ENCODE assay signal across 8 cellular contexts in genomic region chr10:102919992-102920736, GRCh38. TPM values are rescaled to one million over a fixed set of nuclear protein-coding genes. Genes with fewer than 3 reads are reported as not detected.
DNase-seq lines count a peak whose midpoint lies in the region; ATAC-seq and TF ChIP-seq lines count a peak whose summit lies in the region.

No MANE protein-coding gene starts in this region.

- no peak overlapping the region for H3K27ac ChIP-seq in SJSA1

- H3K4me1 ChIP-seq in SJSA1 (replicated peaks) = peaks cover 40% of the 10 kb centered on the region

- H3K4me3 ChIP-seq in GM06990 (replicated peaks; ENCODE audit: low read depth, low read length) (peak overlapping the region; percentile 89), SJSA1 (peak overlapping the region; percentile 79), fibroblast of mammary gland (ENCODE audit: control insufficient read depth, low read depth, low read length) (peak overlapping the region; percentile 19), retinal pigment epithelial cell (ENCODE audit: low read length) (peak overlapping the region; percentile 93)

- DNase-seq in GM06990 (ENCODE audit: extremely low read depth, insufficient read length) (no peak), SJSA1 (ENCODE audit: low read depth in 1 of 2, low spot score in 2 of 2) (no peak), fibroblast of mammary gland (ENCODE audit: low read depth) (no peak), retinal pigment epithelial cell (ENCODE audit: low read depth) (no peak)
- no peak for DNase-seq in stimulated activated CD4-positive, alpha-beta T cell treated with anti-CD3 and anti-CD28 coated beads, Interleukin-4, amount 100 ng/mL, for 1 hour

- ATAC-seq in GM21717 (IDR thresholded peaks at IDR 0.05; ENCODE audit: unreplicated experiment) = no peak
- no peak for ATAC-seq in GM21423 (IDR thresholded peaks at IDR 0.05; ENCODE audit: unreplicated experiment)
- no peak for ATAC-seq in GM18907 (IDR thresholded peaks at IDR 0.05; ENCODE audit: unreplicated experiment)

- H3K9me3 ChIP-seq in SJSA1 (replicated peaks) = no peaks in the 10 kb centered on the region

- no peaks in the 10 kb centered on the region for H3K27me3 ChIP-seq in GM06990 (replicated peaks; ENCODE audit: control insufficient read depth, insufficient read depth, low read length)
- H3K27me3 ChIP-seq in SJSA1 (replicated peaks) = no peaks in the 10 kb centered on the region

- H3K36me3 ChIP-seq in GM06990 (ENCODE audit: control insufficient read depth, insufficient read depth, low read length) (no peaks in the 10 kb centered on the region), SJSA1 (peaks cover 10% of the 10 kb centered on the region; the same call in 1 of the 2 replicates)

- TF ChIP-seq CTCF in GM06990 (IDR thresholded peaks at IDR 0.05; ENCODE audit: insufficient read depth, low read length, poor library complexity, severe bottlenecking) = no peak
- TF ChIP-seq CTCF in fibroblast of mammary gland (conservative IDR thresholded peaks at IDR 0.05; ENCODE audit: control insufficient read depth, insufficient read depth, low read depth, low read length) = no peak
- no peak for TF ChIP-seq CTCF in retinal pigment epithelial cell (conservative IDR thresholded peaks at IDR 0.05; ENCODE audit: low read depth, low read length)

RNA-seq across cellular contexts. Expression of gene CNNM2, which starts 2.1 kb away (rescaled TPM):
- 8.2 and 8.9 TPM in 2 replicates for total RNA-seq in SJSA1 (2014; rRNA removed; shearing (Covaris generic))

RNA-seq across cellular contexts. Expression of gene AS3MT, which starts 50.9 kb away (rescaled TPM):
- 0.09 and 0.45 TPM in 2 replicates for total RNA-seq in SJSA1 (2014; rRNA removed; shearing (Covaris generic))

Comparison
In these comparisons a context has a peak if more than half of its experiments do, and no peak if none do; other contexts are left out.
1. H3K4me3 ChIP-seq: peak in every context shown above with its lines; median percentile 93 in retinal pigment epithelial cell; 89 in GM06990; 79 in SJSA1; 19 in fibroblast of mammary gland.